ENCODE assay signal across 1 cellular context in genomic region chr10:12063483-12063818, GRCh38.
TF ChIP-seq lines count a peak whose summit lies in the region.

No MANE protein-coding gene starts in this region.

TF ChIP-seq in K562, 482 proteins besides CTCF, POLR2A, EP300 and RAD21 (continued from another document and continues in another):
- TF ChIP-seq PRDM10 (IDR thresholded peaks at IDR 0.05; ENCODE audit: partially characterized antibody) (peak; percentile 56), TEAD4 (IDR thresholded peaks at IDR 0.05; ENCODE audit: low read length) (peak; percentile 97), TEAD4 (CRISPR knock-in tag; IDR thresholded peaks at IDR 0.05; ENCODE audit: borderline replicate concordance) (no peak), E2F8 (IDR thresholded peaks at IDR 0.05; ENCODE audit: low read depth, partially characterized antibody) (no peak), FOXM1 (IDR thresholded peaks at IDR 0.05; ENCODE audit: low read depth) (peak; percentile 82), FOXM1 (CRISPR knock-in tag; IDR thresholded peaks at IDR 0.05; ENCODE audit: low read depth) (no peak), ZNF263 (CRISPR knock-in tag; IDR thresholded peaks at IDR 0.05; ENCODE audit: borderline replicate concordance) (no peak), BDP1 (IDR thresholded peaks at IDR 0.05; ENCODE audit: insufficient read depth, insufficient read length) (no peak), FOS (IDR thresholded peaks at IDR 0.05; ENCODE audit: extremely low read depth, insufficient read length) (no peak), NR2C1 (IDR thresholded peaks at IDR 0.05) (peak; percentile 67; the same call in 1 of the 2 replicates), NR2C1 (tag; IDR thresholded peaks at IDR 0.05) (peak; percentile 85), PURB (CRISPR knock-in tag; IDR thresholded peaks at IDR 0.05; ENCODE audit: low read depth) (no peak), ZNF347 (CRISPR knock-in tag; IDR thresholded peaks at IDR 0.05; ENCODE audit: low read depth) (no peak), ZNF253 (CRISPR knock-in tag; conservative IDR thresholded peaks at IDR 0.05) (no peak), TSC22D4 (tag; IDR thresholded peaks at IDR 0.05) (no peak), ZNF354B (CRISPR knock-in tag; IDR thresholded peaks at IDR 0.05) (no peak), CREB5 (CRISPR knock-in tag; IDR thresholded peaks at IDR 0.05) (no peak), DMBX1 (CRISPR knock-in tag; IDR thresholded peaks at IDR 0.05; ENCODE audit: borderline replicate concordance) (peak; percentile 72; the same call in 1 of the 2 replicates), KLF1 (tag; IDR thresholded peaks at IDR 0.05) (no peak), ZNF766 (CRISPR knock-in tag; conservative IDR thresholded peaks at IDR 0.05) (peak; percentile 93), CTBP1 (IDR thresholded peaks at IDR 0.05; ENCODE audit: borderline replicate concordance) (peak; percentile 56; the same call in 1 of the 2 replicates), ZNF143 (CRISPR knock-in tag; IDR thresholded peaks at IDR 0.05) (no peak), NFIX (CRISPR knock-in tag; IDR thresholded peaks at IDR 0.05; ENCODE audit: low read depth) (no peak), GABPA (tag; conservative IDR thresholded peaks at IDR 0.05; ENCODE audit: low read depth) (no peak), NCOA1 (IDR thresholded peaks at IDR 0.05; ENCODE audit: low read depth) (peak; percentile 75; the same call in 1 of the 2 replicates), POLR2AphosphoS5 (IDR thresholded peaks at IDR 0.05; ENCODE audit: control insufficient read depth, insufficient read depth, low read depth, low read length) (peak; percentile 92), STAT5B (CRISPR knock-in tag; IDR thresholded peaks at IDR 0.05) (no peak), ATF6 (CRISPR knock-in tag; IDR thresholded peaks at IDR 0.05) (no peak), ZKSCAN3 (CRISPR knock-in tag; IDR thresholded peaks at IDR 0.05) (no peak), E4F1 (CRISPR knock-in tag; IDR thresholded peaks at IDR 0.05; ENCODE audit: borderline replicate concordance) (no peak), NCOA2 (IDR thresholded peaks at IDR 0.05; ENCODE audit: partially characterized antibody in 2 of 2) (no peak), MAFK (IDR thresholded peaks at IDR 0.05; ENCODE audit: low read length) (no peak), TOE1 (IDR thresholded peaks at IDR 0.05; ENCODE audit: borderline replicate concordance) (peak; percentile 70; the same call in 1 of the 2 replicates), TOE1 (CRISPR knock-in tag; IDR thresholded peaks at IDR 0.05; ENCODE audit: borderline replicate concordance, low read depth) (no peak), HMGXB4 (CRISPR knock-in tag; IDR thresholded peaks at IDR 0.05) (no peak), BCOR (IDR thresholded peaks at IDR 0.05) (peak; percentile 52), FOXP1 (CRISPR knock-in tag; IDR thresholded peaks at IDR 0.05) (no peak), C11orf30 (IDR thresholded peaks at IDR 0.05; ENCODE audit: low read depth) (no peak), ATF1 (CRISPR knock-in tag; IDR thresholded peaks at IDR 0.05) (no peak), ATF1 (tag; IDR thresholded peaks at IDR 0.05) (peak; percentile 31; the same call in 1 of the 2 replicates), CHD2 (IDR thresholded peaks at IDR 0.05; ENCODE audit: low read depth, low read length) (no peak), SP2 (IDR thresholded peaks at IDR 0.05; ENCODE audit: extremely low read depth, low read depth, low read length, poor library complexity, severe bottlenecking) (no peak), NFATC3 (IDR thresholded peaks at IDR 0.05) (no peak), ZBTB8A (IDR thresholded peaks at IDR 0.05; ENCODE audit: partially characterized antibody) (no peak), ZNF121 (CRISPR knock-in tag; conservative IDR thresholded peaks at IDR 0.05) (no peak), ZNF23 (CRISPR knock-in tag; IDR thresholded peaks at IDR 0.05) (0 out of 2 replicates have a peak, but pooled peaks have one; percentile 49), DPF2 (IDR thresholded peaks at IDR 0.05) (peak; percentile 91), POLR2H (tag; IDR thresholded peaks at IDR 0.05; ENCODE audit: low read depth) (no peak), JUND (IDR thresholded peaks at IDR 0.05; ENCODE audit: borderline replicate concordance, low read depth, low read length) (peak; percentile 69), JUND (tag; IDR thresholded peaks at IDR 0.05; ENCODE audit: borderline replicate concordance, low read depth, low read length) (no peak; the same call in 2 of the 3 replicates), CBFA2T2 (conservative IDR thresholded peaks at IDR 0.05) (peak; percentile 97), CEBPB (tag; IDR thresholded peaks at IDR 0.05) (no peak), NR4A1 (CRISPR knock-in tag; IDR thresholded peaks at IDR 0.05) (no peak), NR4A1 (tag; IDR thresholded peaks at IDR 0.05) (0 out of 2 replicates have a peak, but pooled peaks have one; percentile 65), RBM14 (IDR thresholded peaks at IDR 0.05; ENCODE audit: borderline replicate concordance, insufficient read depth, low read depth, low read length) (no peak), YBX1 (IDR thresholded peaks at IDR 0.05) (no peak), TFE3 (CRISPR knock-in tag; IDR thresholded peaks at IDR 0.05) (peak; percentile 57), MED1 (CRISPR knock-in tag; IDR thresholded peaks at IDR 0.05; ENCODE audit: borderline replicate concordance) (no peak), ZNF436 (CRISPR knock-in tag; IDR thresholded peaks at IDR 0.05) (no peak), CHD1 (IDR thresholded peaks at IDR 0.05; ENCODE audit: low read length) (no peak), MBD2 (IDR thresholded peaks at IDR 0.05; ENCODE audit: borderline replicate concordance, low read depth) (peak; percentile 67), TFAM (CRISPR knock-in tag; conservative IDR thresholded peaks at IDR 0.05) (no peak)
